Comparison of ENCODE assay signal across 9 cellular contexts in genomic region chr18:56873441-56874140, GRCh38.
DNase-seq lines count a peak whose midpoint lies in the region; ATAC-seq and TF ChIP-seq lines count a peak whose summit lies in the region.
"Had no signal": no experiment of that assay in that cellular context is flagged by ENCODE, and none has a peak within 500 bp of the region (broad histone marks: within the 10 kb centered on the region; RNA-seq: fewer than 3 reads in every experiment).

No MANE protein-coding gene starts in this region.

- ATAC-seq in Right ventricle myocardium inferior, result no peak
- ATAC-seq in GM18867 (IDR thresholded peaks at IDR 0.05; ENCODE audit: unreplicated experiment), result no peak
- no peak for ATAC-seq in HG03565 (IDR thresholded peaks at IDR 0.05; ENCODE audit: unreplicated experiment)

- H3K9ac ChIP-seq in NT2/D1 (ENCODE audit: insufficient read length, low read depth), result no peak overlapping the region

- H3K36me3 ChIP-seq in NT2/D1 (ENCODE audit: insufficient read depth, insufficient read length, low read length) (no peaks in the 10 kb centered on the region), hepatocyte (replicated peaks; ENCODE audit: insufficient read depth, low read depth) (no peaks in the 10 kb centered on the region)

- 54% methylated on average over 6 of the region's 6 CpGs for WGBS in hepatocyte (ENCODE audit: low lambda C conversion rate, missing lambda C conversion rate)

- peak; percentile 38 for DNase-seq in KBM-7
- DNase-seq in NT2/D1 (ENCODE audit: low read depth, low spot score), result peak; percentile 58
- DNase-seq in hepatocyte (ENCODE audit: low spot score), result peak; percentile 19
- no peak for DNase-seq in progenitor cell of endocrine pancreas (ENCODE audit: low spot score, unreplicated experiment)
- DNase-seq in Right ventricle myocardium inferior (ENCODE audit: missing footprints), result no peak
- DNase-seq: NCI-H1092 had no signal

- H4K20me1 ChIP-seq in hepatocyte (ENCODE audit: insufficient read depth, poor library complexity, severe bottlenecking), result no peaks in the 10 kb centered on the region

- H3K9me3 Mint-ChIP-seq in progenitor cell of endocrine pancreas (ENCODE audit: low read depth), result no peaks in the 10 kb centered on the region

- in situ Hi-C loops in KBM-7 (cut with MboI; ENCODE audit: low pct_unique_long_range_greater_than_20kb, low sequenced_read_pairs), result loop anchor here (25.0 kb wide), 1 partner anchor 564 kb away; the partner anchor contains the start of gene ONECUT2

- H3K27ac Mint-ChIP-seq in progenitor cell of endocrine pancreas, result peak overlapping the region; percentile 15

- H3K27me3 ChIP-seq in NT2/D1 (ENCODE audit: insufficient read depth, insufficient read length) (no peaks in the 10 kb centered on the region), hepatocyte (no peaks in the 10 kb centered on the region)

- peaks cover 28% of the 10 kb centered on the region for H3K4me1 Mint-ChIP-seq in progenitor cell of endocrine pancreas (ENCODE audit: low read depth)

- no peak overlapping the region for H2AFZ ChIP-seq in hepatocyte

- H3K4me1 ChIP-seq in NT2/D1 (ENCODE audit: insufficient read depth, insufficient read length) (no peaks in the 10 kb centered on the region), hepatocyte (ENCODE audit: insufficient read depth) (no peaks in the 10 kb centered on the region)

- no peaks in the 10 kb centered on the region for H3K36me3 Mint-ChIP-seq in progenitor cell of endocrine pancreas (ENCODE audit: insufficient read depth)

- H3K4me3 ChIP-seq in NT2/D1 (ENCODE audit: insufficient read length, low read depth), result no peak overlapping the region
- no peak overlapping the region for H3K4me3 ChIP-seq in hepatocyte
- H3K4me3 ChIP-seq: lung had no signal

- intact Hi-C loops in Right ventricle myocardium inferior (cut with DNase I), result loop anchor here (10.0 kb wide), 1 partner anchor 691 kb away; no protein-coding TSS in a partner anchor

- H3K4me2 ChIP-seq in hepatocyte, result no peak overlapping the region

- no peaks in the 10 kb centered on the region for H3K27me3 Mint-ChIP-seq in progenitor cell of endocrine pancreas

- peak overlapping the region; percentile 34 for H3K4me3 Mint-ChIP-seq in progenitor cell of endocrine pancreas (ENCODE audit: low read depth)

- H3K9me3 ChIP-seq in NT2/D1 (ENCODE audit: insufficient read depth, low read length) (no peaks in the 10 kb centered on the region), hepatocyte (ENCODE audit: low read depth) (no peaks in the 10 kb centered on the region)

- H3K9me2 ChIP-seq in hepatocyte (replicated peaks; ENCODE audit: insufficient read depth), result no peaks in the 10 kb centered on the region

- H3K79me2 ChIP-seq in hepatocyte, result no peaks in the 10 kb centered on the region

- TF ChIP-seq CTCF in hepatocyte (IDR thresholded peaks at IDR 0.05; ENCODE audit: poor library complexity) (no peak), progenitor cell of endocrine pancreas (IDR thresholded peaks at IDR 0.05; ENCODE audit: unreplicated experiment) (no peak)

- no peak overlapping the region for H3K27ac ChIP-seq in hepatocyte

Comparison
In these comparisons a context has a peak if more than half of its experiments do, and no peak if none do; other contexts are left out.
1. DNase-seq: peak in KBM-7 (single experiment), NT2/D1 (single experiment) and hepatocyte (single experiment); none in progenitor cell of endocrine pancreas (single experiment) and Right ventricle myocardium inferior (single experiment).